1 cellular context compared by ENCODE assay signal in genomic region chr1:3475839-3476573, GRCh38.
A peak's percentile ranks its signal among the peaks of the same experiment; 100 is the strongest.
TF ChIP-seq lines count a peak whose summit lies in the region.

No MANE protein-coding gene starts in this region.

TF ChIP-seq in HepG2, 621 proteins besides CTCF, POLR2A, EP300 and RAD21:
- TF ChIP-seq ZHX2 (IDR thresholded peaks at IDR 0.05; ENCODE audit: low read depth) (no peak), ZHX2 (CRISPR knock-in tag; IDR thresholded peaks at IDR 0.05; ENCODE audit: borderline replicate concordance) (no peak), FOXJ3 (CRISPR knock-in tag; IDR thresholded peaks at IDR 0.05; ENCODE audit: borderline replicate concordance) (no peak), U2AF2 (IDR thresholded peaks at IDR 0.05; ENCODE audit: low read depth, low read length) (no peak), TBX2 (CRISPR knock-in tag; IDR thresholded peaks at IDR 0.05; ENCODE audit: borderline replicate concordance) (no peak), CC2D1A (CRISPR knock-in tag; IDR thresholded peaks at IDR 0.05) (no peak), PATZ1 (CRISPR knock-in tag; IDR thresholded peaks at IDR 0.05) (no peak), DNMT1 (CRISPR knock-in tag; IDR thresholded peaks at IDR 0.05) (no peak), ZZZ3 (CRISPR knock-in tag; IDR thresholded peaks at IDR 0.05; ENCODE audit: borderline replicate concordance) (no peak), HNRNPL (IDR thresholded peaks at IDR 0.05; ENCODE audit: low read depth, low read length) (0 out of 2 replicates have a peak, but pooled peaks have one; percentile 48), CBX5 (CRISPR knock-in tag; IDR thresholded peaks at IDR 0.05; ENCODE audit: borderline replicate concordance) (no peak), CBX2 (IDR thresholded peaks at IDR 0.05; ENCODE audit: low read depth, low read length) (no peak), CBX2 (CRISPR knock-in tag; IDR thresholded peaks at IDR 0.05; ENCODE audit: low read depth) (no peak), ZNF333 (CRISPR knock-in tag; IDR thresholded peaks at IDR 0.05; ENCODE audit: borderline replicate concordance) (no peak), AGO2 (optimal IDR thresholded peaks at IDR 0.05; ENCODE audit: low read depth, low read length) (peak; percentile 52), ZNF335 (CRISPR knock-in tag; IDR thresholded peaks at IDR 0.05) (no peak)
